Comparison of ENCODE assay signal across 33 cellular contexts in the genomic region with DNA sequence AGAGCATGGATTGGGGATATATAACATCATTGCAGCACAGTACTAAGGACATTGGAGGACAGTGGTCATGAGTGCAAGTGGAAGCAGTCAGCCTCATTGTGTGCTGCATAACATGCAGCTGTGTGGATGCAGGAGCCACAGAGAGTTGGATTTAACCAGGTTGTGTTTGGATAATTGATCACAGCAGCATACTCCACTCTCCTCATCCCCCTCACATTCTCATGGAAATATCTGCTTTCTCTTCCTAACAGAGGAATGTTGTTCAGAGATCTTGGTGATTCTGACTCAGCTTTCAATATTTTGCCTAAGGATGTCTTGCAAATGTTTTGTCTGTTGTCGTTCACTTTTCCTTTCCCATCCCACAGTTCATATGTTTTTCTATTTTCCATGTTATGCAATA. TPM values are rescaled to one million over a fixed set of nuclear protein-coding genes. Genes with fewer than 3 reads are reported as not detected.
DNase-seq lines count a peak whose midpoint lies in the region; ATAC-seq, FAIRE-seq and TF ChIP-seq lines count a peak whose summit lies in the region.
"Had no signal": no experiment of that assay in that cellular context is flagged by ENCODE, and none has a peak within 500 bp of the region (broad histone marks: within the 10 kb centered on the region; RNA-seq: fewer than 3 reads in every experiment).

No MANE protein-coding gene starts in this region.

- FAIRE-seq in astrocyte (lab: Jason Lieb, UNC): no peak
- FAIRE-seq: H54, HepG2 had no signal

- no peak for TF ChIP-seq CTCF in astrocyte (IDR thresholded peaks at IDR 0.05; ENCODE audit: insufficient read depth, low read depth, low read length)

- no peaks in the 10 kb centered on the region for H3K27me3 ChIP-seq in astrocyte (ENCODE audit: insufficient read depth, low read length)
- no peaks in the 10 kb centered on the region for H3K27me3 ChIP-seq in iPS-20b (ENCODE audit: insufficient read depth, low read length)
- H3K27me3 ChIP-seq: ascending aorta, right atrium auricular region, transverse colon had no signal

- no peaks in the 10 kb centered on the region for H4K20me1 ChIP-seq in astrocyte (ENCODE audit: insufficient read depth, low read length)

- H3K4me1 Mint-ChIP-seq in stimulated activated naive CD8-positive, alpha-beta T cell treated with anti-CD3 and anti-CD28 coated beads, Interleukin-15, amount 100 ng/mL, for 72 hours: no peaks in the 10 kb centered on the region
- H3K4me1 Mint-ChIP-seq in astrocyte (ENCODE audit: low read depth, unreplicated experiment): peaks cover 19% of the 10 kb centered on the region
- H3K4me1 Mint-ChIP-seq: central memory CD8-positive, alpha-beta T cell had no signal

- H3K4me3 ChIP-seq in astrocyte (ENCODE audit: insufficient read depth, low read depth, low read length) (no peak overlapping the region), iPS-20b (ENCODE audit: low read length) (peak overlapping the region; percentile 34; the same call in 1 of the 2 replicates)
- H3K4me3 ChIP-seq: ascending aorta, lower lobe of right lung, right atrium auricular region, transverse colon had no signal

- no peaks in the 10 kb centered on the region for H3K4me1 ChIP-seq in astrocyte (ENCODE audit: insufficient read depth, low read length)
- peaks cover 17% of the 10 kb centered on the region; the same call in 1 of the 2 replicates for H3K4me1 ChIP-seq in iPS-20b (ENCODE audit: insufficient read depth, low read length)
- H3K4me1 ChIP-seq: ascending aorta, lower lobe of right lung, parathyroid adenoma, right atrium auricular region, transverse colon had no signal

- H3K9me3 ChIP-seq in astrocyte (ENCODE audit: insufficient read depth, low read depth, low read length) (no peaks in the 10 kb centered on the region), iPS-20b (ENCODE audit: insufficient read depth, low read depth, low read length) (peaks cover 5% of the 10 kb centered on the region)
- H3K9me3 ChIP-seq: ascending aorta, lower lobe of right lung, right atrium auricular region, transverse colon had no signal

- no peaks in the 10 kb centered on the region for H3K9me3 Mint-ChIP-seq in stimulated activated naive CD8-positive, alpha-beta T cell treated with anti-CD3 and anti-CD28 coated beads, Interleukin-15, amount 100 ng/mL, for 72 hours
- no peaks in the 10 kb centered on the region for H3K9me3 Mint-ChIP-seq in astrocyte (ENCODE audit: unreplicated experiment)
- H3K9me3 Mint-ChIP-seq: activated naive CD4-positive, alpha-beta T cell treated with anti-CD3 and anti-CD28 coated beads, Interleukin-2, amount 50 U/mL, for 72 hours; CD8-positive, alpha-beta T cell; central memory CD8-positive, alpha-beta T cell had no signal

- no peak overlapping the region for H3K4me2 ChIP-seq in astrocyte (ENCODE audit: low read length)

- H3K27ac Mint-ChIP-seq in stimulated activated naive CD8-positive, alpha-beta T cell treated with anti-CD3 and anti-CD28 coated beads, Interleukin-15, amount 100 ng/mL, for 72 hours: no peak overlapping the region
- peak overlapping the region; percentile 87 for H3K27ac Mint-ChIP-seq in astrocyte (ENCODE audit: unreplicated experiment)
- H3K27ac Mint-ChIP-seq: activated naive CD4-positive, alpha-beta T cell treated with anti-CD3 and anti-CD28 coated beads, Interleukin-2, amount 50 U/mL, for 72 hours; CD8-positive, alpha-beta T cell had no signal

- no peaks in the 10 kb centered on the region for H3K79me2 ChIP-seq in astrocyte (ENCODE audit: insufficient read depth, low read length)
- H3K79me2 ChIP-seq: parathyroid adenoma had no signal

- H3K4me3 Mint-ChIP-seq in stimulated activated naive CD8-positive, alpha-beta T cell treated with anti-CD3 and anti-CD28 coated beads, Interleukin-15, amount 100 ng/mL, for 72 hours: no peak overlapping the region
- no peak overlapping the region for H3K4me3 Mint-ChIP-seq in astrocyte (ENCODE audit: unreplicated experiment)
- H3K4me3 Mint-ChIP-seq: CD8-positive, alpha-beta T cell; central memory CD8-positive, alpha-beta T cell had no signal

- no peak for DNase-seq in stimulated activated naive CD8-positive, alpha-beta T cell treated with anti-CD3 and anti-CD28 coated beads, Interleukin-15, Interleukin-2, amounts not matched to agents 100 U/mL and 50 U/mL, for 24 hours
- DNase-seq in stimulated activated naive CD8-positive, alpha-beta T cell treated with anti-CD3 and anti-CD28 coated beads, Interleukin-15, amount 100 ng/mL, for 72 hours: no peak
- DNase-seq in astrocyte (ENCODE audit: low read depth): peak; percentile 10
- DNase-seq in NCI-H1105 treated with DMSO at 0.1 percent for 48 hours (lab: John Stamatoyannopoulos, UW): no peak
- no peak for DNase-seq in stimulated activated CD4-positive, alpha-beta T cell treated with anti-CD3 and anti-CD28 coated beads, Interleukin-4, amount 100 ng/mL, for 1 hour
- no peak for DNase-seq in activated CD4-positive, CD25-positive, alpha-beta regulatory T cell (lab: John Stamatoyannopoulos, UW)
- no peak for DNase-seq in activated CD4-positive, alpha-beta T cell treated with anti-CD3 and anti-CD28 coated beads for 4 hours
- DNase-seq: 8988T; activated CD4-positive, alpha-beta T cell treated with anti-CD3 and anti-CD28 coated beads, Interleukin-2, amount 50 U/mL, for 4 hours; CD8-positive, alpha-beta T cell; DMS153; GDM1; head of caudate nucleus; islet precursor cell; lower lobe of right lung; NCI-H1092; NCI-H2029 treated with DMSO at 0.1 percent for 48 hours; NCI-H226; NCI-H82; stimulated activated CD4-positive, alpha-beta T cell treated with anti-CD3 and anti-CD28 coated beads, Interleukin-4, amount 100 ng/mL, for 4 hours; stimulated activated naive CD4-positive, alpha-beta T cell treated with Interleukin-2 at 50 U/mL for 16 hours; transverse colon; WERI-Rb-1 had no signal

- H3K36me3 ChIP-seq in astrocyte (ENCODE audit: insufficient read depth, low read length): no peaks in the 10 kb centered on the region
- H3K36me3 ChIP-seq in iPS-20b (ENCODE audit: insufficient read depth, low read depth, low read length): no peaks in the 10 kb centered on the region
- H3K36me3 ChIP-seq: ascending aorta, lower lobe of right lung, right atrium auricular region, transverse colon, WERI-Rb-1 had no signal

- ATAC-seq in stimulated activated naive CD8-positive, alpha-beta T cell treated with anti-CD3 and anti-CD28 coated beads, Interleukin-15, Interleukin-2, amounts not matched to agents 100 U/mL and 50 U/mL, for 24 hours: peak; percentile 28
- no peak for ATAC-seq in stimulated activated naive CD8-positive, alpha-beta T cell treated with anti-CD3 and anti-CD28 coated beads, Interleukin-15, amount 100 ng/mL, for 72 hours
- ATAC-seq: activated naive CD4-positive, alpha-beta T cell treated with anti-CD3 and anti-CD28 coated beads, Interleukin-2, amount 50 U/mL, for 72 hours; CD8-positive, alpha-beta T cell; HepG2; lower lobe of right lung; SK-N-SH treated with all-trans-retinoic acid at 6 μM for 48 hours had no signal

- H2AFZ ChIP-seq in astrocyte (ENCODE audit: low read depth, low read length): no peak overlapping the region
- H2AFZ ChIP-seq: parathyroid adenoma had no signal

- H3K27ac ChIP-seq in astrocyte (ENCODE audit: low read depth, low read length): no peak overlapping the region
- no peak overlapping the region for H3K27ac ChIP-seq in iPS-20b (ENCODE audit: low read length)
- H3K27ac ChIP-seq: ascending aorta, lower lobe of right lung, parathyroid adenoma, right atrium auricular region, RWPE1, transverse colon, WERI-Rb-1 had no signal

- H3K9ac ChIP-seq in astrocyte (ENCODE audit: low read length) (no peak overlapping the region), iPS-20b (ENCODE audit: low read depth, low read length) (peak overlapping the region; percentile 12; the same call in 1 of the 2 replicates)
- H3K9ac ChIP-seq: parathyroid adenoma had no signal

- peaks cover 33% of the 10 kb centered on the region for H3K27me3 Mint-ChIP-seq in stimulated activated naive CD8-positive, alpha-beta T cell treated with anti-CD3 and anti-CD28 coated beads, Interleukin-15, amount 100 ng/mL, for 72 hours
- H3K27me3 Mint-ChIP-seq in astrocyte (ENCODE audit: low read depth, unreplicated experiment): no peaks in the 10 kb centered on the region

- H3K36me3 Mint-ChIP-seq in astrocyte (ENCODE audit: low read depth, unreplicated experiment): no peaks in the 10 kb centered on the region
- H3K36me3 Mint-ChIP-seq: activated naive CD4-positive, alpha-beta T cell treated with anti-CD3 and anti-CD28 coated beads, Interleukin-2, amount 50 U/mL, for 72 hours; CD8-positive, alpha-beta T cell had no signal

RNA-seq across cellular contexts. Expression of a gene that starts 31.8 kb away (rescaled TPM):
- total RNA-seq in astrocyte: 19.9 TPM in 2 replicates
